Comparison of ENCODE assay signal across 9 cellular contexts in the genomic region with DNA sequence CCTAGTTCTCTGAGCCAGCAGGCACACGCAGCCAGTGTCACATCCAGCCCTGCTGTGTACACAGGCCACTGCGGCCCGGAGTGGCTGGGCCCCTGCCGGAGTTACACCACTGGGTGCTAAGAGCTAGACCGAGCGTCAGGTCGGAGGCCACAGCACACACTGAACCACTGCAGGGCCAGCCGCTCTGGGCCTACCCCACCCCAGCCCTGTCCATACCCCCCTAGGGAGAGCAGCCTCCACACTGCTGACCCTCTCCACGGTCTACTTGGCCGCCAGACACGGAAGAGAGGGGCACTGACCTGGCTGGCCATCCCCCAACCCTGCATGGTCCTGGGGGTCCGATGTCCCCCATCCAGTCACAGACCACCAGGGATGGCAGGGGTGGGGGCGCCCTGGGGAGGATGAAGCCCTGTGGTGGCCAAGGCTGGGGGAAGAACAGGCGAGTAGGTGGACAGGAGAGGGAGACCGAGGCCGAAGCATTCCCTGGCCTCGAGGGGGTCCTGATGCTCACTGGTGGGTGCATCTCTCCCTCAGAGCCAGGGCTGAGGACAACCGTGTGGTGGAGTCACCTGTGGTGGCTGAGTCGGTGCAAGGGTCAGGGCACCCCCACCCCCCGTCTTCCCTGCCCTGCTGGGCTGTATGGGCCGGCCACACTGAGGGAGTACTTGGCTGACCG. TPM values are rescaled to one million over a fixed set of nuclear protein-coding genes. Genes with fewer than 3 reads are reported as not detected.
DNase-seq lines count a peak whose midpoint lies in the region; ATAC-seq, FAIRE-seq and TF ChIP-seq lines count a peak whose summit lies in the region.
"Had no signal": no experiment of that assay in that cellular context is flagged by ENCODE, and none has a peak within 500 bp of the region (broad histone marks: within the 10 kb centered on the region; RNA-seq: fewer than 3 reads in every experiment).

No MANE protein-coding gene starts in this region.

- no peak overlapping the region for H4K5ac ChIP-seq in H9 (ENCODE audit: insufficient read length, low read depth, low read length)

- no peak overlapping the region for H2BK5ac ChIP-seq in H9 (ENCODE audit: insufficient read length, low read length)

- no peak overlapping the region for H2AK5ac ChIP-seq in H9 (ENCODE audit: insufficient read length, low read length)

- H3K14ac ChIP-seq in H9 (ENCODE audit: insufficient read depth, low read length), result no peak overlapping the region; the same call in 1 of the 2 replicates

- no peaks in the 10 kb centered on the region for H3K79me1 ChIP-seq in H9 (ENCODE audit: insufficient read depth, low read depth, low read length, poor library complexity, severe bottlenecking)

- no peaks in the 10 kb centered on the region for H3K79me2 ChIP-seq in H9 (ENCODE audit: insufficient read depth, low read length)

- TF ChIP-seq POLR2A in spleen (IDR thresholded peaks at IDR 0.05) (no peak), GM12891 (IDR thresholded peaks at IDR 0.05; ENCODE audit: low read depth, low read length) (no peak)

- H3K4ac ChIP-seq in H9 (ENCODE audit: low read depth, low read length), result no peak overlapping the region

- peaks cover 19% of the 10 kb centered on the region for H3K27me3 Mint-ChIP-seq in H9 (ENCODE audit: low read depth)
- peaks cover 3% of the 10 kb centered on the region for H3K27me3 Mint-ChIP-seq in activated T-helper 17 cell treated with anti-CD3 and anti-CD28 coated beads, Interleukin-2, amount 50 U/mL, for 72 hours

- FAIRE-seq in GM12891 (lab: Jason Lieb, UNC), result no peak

- H4K91ac ChIP-seq in H9 (ENCODE audit: insufficient read length, low read depth, low read length), result no peak overlapping the region

- no peak overlapping the region for H3K23ac ChIP-seq in H9 (ENCODE audit: insufficient read length, low read depth, low read length)

- TF ChIP-seq CTCF in H9 (conservative IDR thresholded peaks at IDR 0.05) (no peak), spleen (IDR thresholded peaks at IDR 0.05 in 8 of 11, conservative IDR thresholded peaks at IDR 0.05 in 3 of 11) (no peak)

- DNase-seq in H9 (peak; percentile 31), iPS DF 6.9 (ENCODE audit: low read depth, low spot score) (no peak), spleen (peak; percentile 84), GM12891 (ENCODE audit: insufficient read length, low spot score) (no peak), midbrain (lab: John Stamatoyannopoulos, UW) (no peak), COLO829 (ENCODE audit: low spot score) (no peak)
- no peak for DNase-seq in stimulated activated CD4-positive, alpha-beta T cell treated with anti-CD3 and anti-CD28 coated beads, Interleukin-4, amount 100 ng/mL, for 1 hour
- DNase-seq: NCI-H1417 treated with DMSO at 0.1 percent for 48 hours had no signal

- peak overlapping the region; percentile 33; the same call in 1 of the 2 replicates for H3K4me3 ChIP-seq in iPS DF 6.9 (ENCODE audit: low read length)
- H3K4me3 ChIP-seq in spleen, result peak overlapping the region; percentile 14 to 86 (median 48)

- peaks cover 2 to 34% of the 10 kb centered on the region in 2 experiments for H3K4me1 Mint-ChIP-seq in H9
- no peaks in the 10 kb centered on the region for H3K4me1 Mint-ChIP-seq in activated T-helper 17 cell treated with anti-CD3 and anti-CD28 coated beads, Interleukin-2, amount 50 U/mL, for 72 hours

- no peaks in the 10 kb centered on the region for H4K20me1 ChIP-seq in H9 (ENCODE audit: control insufficient read depth, insufficient read depth, insufficient read length)

- no peaks in the 10 kb centered on the region for H3K4me1 ChIP-seq in H9 (ENCODE audit: insufficient read depth, low read length)
- peaks cover 5% of the 10 kb centered on the region for H3K4me1 ChIP-seq in iPS DF 6.9 (ENCODE audit: control insufficient read depth, insufficient read depth, low read length)
- H3K4me1 ChIP-seq in spleen, result peaks cover 9 to 55% (median 28%) of the 10 kb centered on the region in 6 donors

- no peak overlapping the region for H3K27ac Mint-ChIP-seq in H9
- peak overlapping the region; percentile 85 for H3K27ac Mint-ChIP-seq in activated T-helper 17 cell treated with anti-CD3 and anti-CD28 coated beads, Interleukin-2, amount 50 U/mL, for 72 hours

- no peak overlapping the region for H2BK120ac ChIP-seq in H9 (ENCODE audit: low read depth, low read length, poor library complexity, severe bottlenecking)

- peaks cover 4 to 10% (median 4%) of the 10 kb centered on the region in 3 experiments; a peak in 6 of 7 replicates for H3K36me3 Mint-ChIP-seq in H9 (ENCODE audit: insufficient read depth in 1 of 3, low read depth in 3 of 3)
- peaks cover 14% of the 10 kb centered on the region for H3K36me3 Mint-ChIP-seq in activated T-helper 17 cell treated with anti-CD3 and anti-CD28 coated beads, Interleukin-2, amount 50 U/mL, for 72 hours (ENCODE audit: low read depth)

- H3K27me3 ChIP-seq in H9 (ENCODE audit: insufficient read depth, low read length), result no peaks in the 10 kb centered on the region
- no peaks in the 10 kb centered on the region for H3K27me3 ChIP-seq in iPS DF 6.9 (ENCODE audit: control insufficient read depth, insufficient read depth, low read length)
- H3K27me3 ChIP-seq in spleen (replicated peaks in 1 of 7), result peaks cover 0 to 16% (median 7%) of the 10 kb centered on the region in 7 donors

- intact Hi-C loops in spleen (cut with DNase I; ENCODE audit: low total_unique reads), result no loop called here

- peak overlapping the region; percentile 73 to 86 for H3K4me3 Mint-ChIP-seq in H9
- H3K4me3 Mint-ChIP-seq in activated T-helper 17 cell treated with anti-CD3 and anti-CD28 coated beads, Interleukin-2, amount 50 U/mL, for 72 hours, result peak overlapping the region; percentile 66

- H3K9me3 Mint-ChIP-seq in H9, result no peaks in the 10 kb centered on the region
- no peaks in the 10 kb centered on the region for H3K9me3 Mint-ChIP-seq in activated T-helper 17 cell treated with anti-CD3 and anti-CD28 coated beads, Interleukin-2, amount 50 U/mL, for 72 hours

- no peak overlapping the region for H4K8ac ChIP-seq in H9 (replicated peaks; ENCODE audit: insufficient read length, low read depth, low read length)

- no peak overlapping the region for H3T11ph ChIP-seq in H9 (ENCODE audit: low read length)

- no peak overlapping the region for H3K27ac ChIP-seq in H9 (ENCODE audit: insufficient read length, low read depth, low read length)
- no peak overlapping the region for H3K27ac ChIP-seq in iPS DF 6.9 (ENCODE audit: low read length)
- peak overlapping the region in 5 of 8 donors; percentile 4 to 95 (median 89) for H3K27ac ChIP-seq in spleen

- no peak for ATAC-seq in activated T-helper 17 cell treated with anti-CD3 and anti-CD28 coated beads, Interleukin-2, amount 50 U/mL, for 72 hours (replicated peaks)

- H3K9ac ChIP-seq in H9 (ENCODE audit: extremely low read depth, insufficient read length, low read length), result no peak overlapping the region

- no peak overlapping the region for H2BK12ac ChIP-seq in H9 (ENCODE audit: insufficient read length, low read depth, low read length)

- H2BK20ac ChIP-seq in H9 (ENCODE audit: low read depth, low read length, poor library complexity, severe bottlenecking), result no peak overlapping the region

- H3K4me2 ChIP-seq in H9 (ENCODE audit: insufficient read depth, insufficient read length, low read length), result peak overlapping the region; percentile 59

- WGBS in H9 (ENCODE audit: extremely low coverage, insufficient read length, low lambda C conversion rate), result no CpG with 5 or more reads among the region's 22 CpGs
- WGBS in iPS DF 6.9 (ENCODE audit: insufficient coverage, insufficient read length), result no CpG with 5 or more reads among the region's 22 CpGs
- WGBS in spleen, 5 donors, result 84 to 95% (median 92%) methylated on average over 19 to 22 of the region's 22 CpGs

- H2AFZ ChIP-seq in H9 (ENCODE audit: low read length), result no peak overlapping the region

- H3K23me2 ChIP-seq in H9 (ENCODE audit: insufficient read length, low read depth, low read length, poor library complexity, severe bottlenecking), result peaks cover 7% of the 10 kb centered on the region

- no peak overlapping the region for H2BK15ac ChIP-seq in H9 (ENCODE audit: low read depth, low read length)

- H3K36me3 ChIP-seq in iPS DF 6.9 (ENCODE audit: control insufficient read depth, insufficient read depth, low read length), result no peaks in the 10 kb centered on the region
- peaks cover 0 to 33% (median under 1%) of the 10 kb centered on the region in 6 donors for H3K36me3 ChIP-seq in spleen

- no peaks in the 10 kb centered on the region for H3K9me3 ChIP-seq in H9 (ENCODE audit: control insufficient read depth, low read depth, low read length)
- no peaks in the 10 kb centered on the region for H3K9me3 ChIP-seq in iPS DF 6.9 (ENCODE audit: control insufficient read depth, insufficient read depth, low read length)
- no peaks in the 10 kb centered on the region for H3K9me3 ChIP-seq in spleen

- no peak overlapping the region for H3K56ac ChIP-seq in H9 (ENCODE audit: insufficient read length, low read depth, low read length)

- H3K18ac ChIP-seq in H9 (ENCODE audit: insufficient read length, low read depth, low read length), result no peak overlapping the region

TF ChIP-seq in GM12891, 5 proteins besides CTCF, POLR2A, EP300 and RAD21:
- no peak for TF ChIP-seq SPI1 (IDR thresholded peaks at IDR 0.05; ENCODE audit: low read depth, low read length)

RNA-seq across cellular contexts. Expression of a gene that starts 34.9 kb away (rescaled TPM):
- total RNA-seq in H9 (2021) (69.7 and 78.2 TPM in 2 replicates), spleen (10 to 100 TPM; 24.1 to 65.2 (median 53.6) TPM)
- total RNA-seq in activated T-helper 17 cell treated with anti-CD3 and anti-CD28 coated beads, Interleukin-2, amount 50 U/mL, for 72 hours, result 100 to 1,000 TPM; 103 TPM
- 10 to 100 TPM; 18.0 to 29.3 (median 18.3) TPM for polyA plus RNA-seq in spleen
- polyA plus RNA-seq in GM12891 (2012; ENCODE audit: low read depth, missing spikeins), result 26.0 TPM

Comparison
In these comparisons a context has a peak if more than half of its experiments do, and no peak if none do; other contexts are left out.
1. DNase-seq: peak in H9 (single experiment) and spleen (single experiment); none in iPS DF 6.9 (single experiment), GM12891 (single experiment), stimulated activated CD4-positive, alpha-beta T cell treated with anti-CD3 and anti-CD28 coated beads, Interleukin-4, amount 100 ng/mL, for 1 hour (single experiment), midbrain (single experiment) and COLO829 (single experiment).
2. H3K27ac ChIP-seq: peak in spleen (5 of 8); none in H9 (single experiment) and iPS DF 6.9 (single experiment).